Comparison of ENCODE assay signal across 9 cellular contexts in genomic region chr2:175169191-175169590, GRCh38. TPM values are rescaled to one million over a fixed set of nuclear protein-coding genes. Genes with fewer than 3 reads are reported as not detected.
DNase-seq lines count a peak whose midpoint lies in the region; ATAC-seq and TF ChIP-seq lines count a peak whose summit lies in the region.
"Had no signal": no experiment of that assay in that cellular context is flagged by ENCODE, and none has a peak within 500 bp of the region (broad histone marks: within the 10 kb centered on the region; RNA-seq: fewer than 3 reads in every experiment).

No MANE protein-coding gene starts in this region.

- H3K27me3 Mint-ChIP-seq in Caco-2 (ENCODE audit: insufficient read depth, unreplicated experiment) (no peaks in the 10 kb centered on the region), nephron (ENCODE audit: low read depth) (no peaks in the 10 kb centered on the region)

- no peak for TF ChIP-seq CTCF in Caco-2 (IDR thresholded peaks at IDR 0.05; ENCODE audit: insufficient read depth in 1 of 2, low read depth in 1 of 2, low read length in 1 of 2, severe bottlenecking in 1 of 2, unreplicated experiment in 1 of 2)
- TF ChIP-seq CTCF in LNCaP clone FGC (IDR thresholded peaks at IDR 0.05; ENCODE audit: control insufficient read depth, extremely low read depth, insufficient read depth) = no peak
- TF ChIP-seq CTCF in breast epithelium (IDR thresholded peaks at IDR 0.05) = no peak
- no peak for TF ChIP-seq CTCF in nephron (IDR thresholded peaks at IDR 0.05; ENCODE audit: unreplicated experiment in 3 of 3)

- peaks cover 10% of the 10 kb centered on the region for H3K4me1 ChIP-seq in Caco-2
- peaks cover 0 to 13% of the 10 kb centered on the region in 2 donors for H3K4me1 ChIP-seq in breast epithelium

- H3K4me3 Mint-ChIP-seq in Caco-2 (ENCODE audit: unreplicated experiment) = peak overlapping the region; percentile 98
- peak overlapping the region; percentile 90 to 95 (median 94) for H3K4me3 Mint-ChIP-seq in nephron

- no TSS peak for BruUV-seq in Caco-2 (replicated peaks; lab: Mats Ljungman, UMichigan)

- H3K4me1 Mint-ChIP-seq in Caco-2 (ENCODE audit: low read depth, unreplicated experiment) = no peaks in the 10 kb centered on the region
- peaks cover 23% of the 10 kb centered on the region for H3K4me1 Mint-ChIP-seq in nephron

- POLR2A ChIA-PET in Caco-2 (lab: Charles Lee) = interaction anchor here (0.8 kb wide), 1 partner anchor 16 kb away, joined by 4 read pairs; no protein-coding TSS in a partner anchor

- H3K36me3 ChIP-seq in Caco-2 (ENCODE audit: control insufficient read depth, insufficient read depth, low read length) = no peaks in the 10 kb centered on the region
- H3K36me3 ChIP-seq in breast epithelium = no peaks in the 10 kb centered on the region

- DNase-seq in Caco-2 = no peak
- DNase-seq in LNCaP clone FGC (ENCODE audit: low read depth) = no peak
- DNase-seq in breast epithelium (ENCODE audit: low spot score in 2 of 2) = no peak
- DNase-seq in NCI-H526 treated with DMSO at 0.1 percent for 48 hours (lab: John Stamatoyannopoulos, UW) = no peak
- no peak for DNase-seq in GDM1 (lab: John Stamatoyannopoulos, UW)
- no peak for DNase-seq in NCI-H2029 treated with DMSO at 0.1 percent for 48 hours (lab: John Stamatoyannopoulos, UW)
- DNase-seq: NCI-H524 had no signal

- H3K9me3 ChIP-seq in Caco-2 (no peaks in the 10 kb centered on the region), breast epithelium (no peaks in the 10 kb centered on the region)

- peak overlapping the region; percentile 98 for H3K27ac ChIP-seq in breast epithelium

- H3K4me3 ChIP-seq in Caco-2 (ENCODE audit: low read depth, low read length) (peak overlapping the region; percentile 75; the same call in 1 of the 2 replicates), LNCaP clone FGC (ENCODE audit: low read depth, low read length) (peak overlapping the region; percentile 74), breast epithelium (peak overlapping the region in 2 of 3 donors; percentile 82 to 91)

- peaks cover 17% of the 10 kb centered on the region for H3K36me3 Mint-ChIP-seq in Caco-2 (ENCODE audit: insufficient read depth, unreplicated experiment)
- H3K36me3 Mint-ChIP-seq in nephron (ENCODE audit: low read depth) = peaks cover 4% of the 10 kb centered on the region

- H3K27me3 ChIP-seq in Caco-2 (replicated peaks; ENCODE audit: control insufficient read depth, insufficient read depth, low read length) (no peaks in the 10 kb centered on the region), breast epithelium (no peaks in the 10 kb centered on the region)

- H3K9me3 Mint-ChIP-seq in Caco-2 (ENCODE audit: unreplicated experiment) (no peaks in the 10 kb centered on the region), nephron (no peaks in the 10 kb centered on the region)

- ATAC-seq in GM18517 (IDR thresholded peaks at IDR 0.05; ENCODE audit: unreplicated experiment) = no peak

- H3K27ac Mint-ChIP-seq in Caco-2 (ENCODE audit: unreplicated experiment) = no peak overlapping the region
- H3K27ac Mint-ChIP-seq in nephron = no peak overlapping the region

- intact Hi-C loops in Caco-2 (cut with micrococcal nuclease; ENCODE audit: unreplicated experiment) = loop anchor here (2.0 kb wide), 1 partner anchor 58 kb away; no protein-coding TSS in a partner anchor
- intact Hi-C loops in breast epithelium (cut with DNase I; ENCODE audit: low total_unique reads) = no loop called here

- CTCF ChIA-PET in Caco-2 (lab: Charles Lee) = interaction anchor here (0.6 to 0.8 kb wide), 2 partner anchors 82 to 958 kb away, joined by 3 to 4 read pairs; no protein-coding TSS in a partner anchor

- no peak for TF ChIP-seq POLR2A in breast epithelium (IDR thresholded peaks at IDR 0.05)

RNA-seq across cellular contexts. Expression of gene ATF2, which starts 1.2 kb away (rescaled TPM):
- 44.0 and 47.1 TPM in 2 replicates for total RNA-seq in Caco-2 (2022)
- 10 to 100 TPM; 57.0 to 71.7 (median 61.0) TPM for total RNA-seq in breast epithelium

RNA-seq across cellular contexts. Expression of gene ATP5MC3, which starts 12.3 kb away (rescaled TPM):
- total RNA-seq in Caco-2 (2022) (299 and 337 TPM in 2 replicates), breast epithelium (100 to 1,000 TPM; 112 to 125 (median 122) TPM)
